In genomic region chr19:32498641-32499200, GRCh38 we compare ENCODE assay signal across 19 cellular contexts.
DNase-seq lines count a peak whose midpoint lies in the region; ATAC-seq lines count a peak whose summit lies in the region.
"Had no signal": no experiment of that assay in that cellular context is flagged by ENCODE, and none has a peak within 500 bp of the region (broad histone marks: within the 10 kb centered on the region; RNA-seq: fewer than 3 reads in every experiment).

No MANE protein-coding gene starts in this region.

- H3K36me3 Mint-ChIP-seq in CD8-positive, alpha-beta memory T cell: no peaks in the 10 kb centered on the region
- H3K36me3 Mint-ChIP-seq in T-helper 17 cell (ENCODE audit: low read depth): peaks cover 3% of the 10 kb centered on the region
- peaks cover 0 to 4% (median 0%) of the 10 kb centered on the region in 5 donors for H3K36me3 Mint-ChIP-seq in naive thymus-derived CD4-positive, alpha-beta T cell
- H3K36me3 Mint-ChIP-seq: activated naive CD8-positive, alpha-beta T cell treated with anti-CD3 and anti-CD28 coated beads, Interleukin-2, amount 10 ng/mL, durations not matched to agents 7 days and 5 days; brain had no signal

- ATAC-seq in T-helper 17 cell: no peak
- peak; percentile 76 for ATAC-seq in naive thymus-derived CD4-positive, alpha-beta T cell
- ATAC-seq: gastrocnemius medialis, K562, left lobe of liver, right cardiac atrium had no signal

- peak overlapping the region in 4 of 7 donors; percentile 9 to 83 (median 40) for H3K4me3 Mint-ChIP-seq in CD8-positive, alpha-beta memory T cell
- H3K4me3 Mint-ChIP-seq in T-helper 17 cell: no peak overlapping the region
- peak overlapping the region in 1 of 10 donors; percentile 40 for H3K4me3 Mint-ChIP-seq in naive thymus-derived CD4-positive, alpha-beta T cell
- H3K4me3 Mint-ChIP-seq: activated naive CD8-positive, alpha-beta T cell treated with anti-CD3 and anti-CD28 coated beads, Interleukin-2, amount 10 ng/mL, durations not matched to agents 7 days and 5 days; brain had no signal

- CTCF ChIA-PET in CD8-positive, alpha-beta memory T cell (lab: Charles Lee): interaction anchor here (0.6 to 1.3 kb wide), 2 partner anchors 71 to 98 kb away, joined by 3 read pairs; no protein-coding TSS in a partner anchor
- CTCF ChIA-PET in naive thymus-derived CD4-positive, alpha-beta T cell (lab: Charles Lee): no interaction called here

- H3K36me3 ChIP-seq in CD8-positive, alpha-beta memory T cell (ENCODE audit: insufficient read depth, low read length): no peaks in the 10 kb centered on the region
- no peaks in the 10 kb centered on the region for H3K36me3 ChIP-seq in naive thymus-derived CD4-positive, alpha-beta T cell (ENCODE audit: control insufficient read depth in 2 of 3, insufficient read depth in 3 of 3, low read length in 3 of 3)
- H3K36me3 ChIP-seq: gastrocnemius medialis, HAP-1 had no signal

- POLR2A ChIA-PET in CD8-positive, alpha-beta memory T cell (lab: Charles Lee): no interaction called here
- POLR2A ChIA-PET in naive thymus-derived CD4-positive, alpha-beta T cell (lab: Charles Lee): no interaction called here

- peaks cover 16 to 18% (median 17%) of the 10 kb centered on the region in 3 donors for H3K4me1 Mint-ChIP-seq in CD8-positive, alpha-beta memory T cell
- peaks cover 6% of the 10 kb centered on the region for H3K4me1 Mint-ChIP-seq in T-helper 17 cell
- H3K4me1 Mint-ChIP-seq in naive thymus-derived CD4-positive, alpha-beta T cell: peaks cover 0 to 8% (median 0%) of the 10 kb centered on the region in 7 donors
- H3K4me1 Mint-ChIP-seq: brain had no signal

- H3K27me3 Mint-ChIP-seq in CD8-positive, alpha-beta memory T cell: peaks cover 0 to 5% of the 10 kb centered on the region in 2 donors
- peaks cover 27% of the 10 kb centered on the region for H3K27me3 Mint-ChIP-seq in T-helper 17 cell
- H3K27me3 Mint-ChIP-seq in naive thymus-derived CD4-positive, alpha-beta T cell: peaks cover 0 to 6% (median 0%) of the 10 kb centered on the region in 5 donors

- no peak overlapping the region for H3K4me3 ChIP-seq in CD8-positive, alpha-beta memory T cell (ENCODE audit: low read length)
- no peak overlapping the region for H3K4me3 ChIP-seq in naive thymus-derived CD4-positive, alpha-beta T cell (ENCODE audit: low read length)
- H3K4me3 ChIP-seq: gastrocnemius medialis, HAP-1, K562 had no signal

- DNase-seq in CD8-positive, alpha-beta memory T cell: peak in 3 of 5 donors; percentile 2 to 46 (median 12)
- DNase-seq in HT1080 (ENCODE audit: low read depth) (peak; percentile 68), T-helper 17 cell (no peak), NCI-H2029 treated with DMSO at 0.1 percent for 48 hours (lab: John Stamatoyannopoulos, UW) (no peak), posterior vena cava (ENCODE audit: low spot score) (no peak), cortex of kidney (lab: John Stamatoyannopoulos, UW) (no peak), HUDEP-2 (lab: John Stamatoyannopoulos, UW; ENCODE audit: unreplicated experiment in 76 of 76) (no peak)
- DNase-seq in naive thymus-derived CD4-positive, alpha-beta T cell: no peak
- DNase-seq: activated naive CD8-positive, alpha-beta T cell treated with anti-CD3 and anti-CD28 coated beads, Interleukin-2, amount 10 ng/mL, durations not matched to agents 7 days and 5 days; dermis blood vessel endothelial cell; gastrocnemius medialis; NCI-H1092; occipital lobe; right cardiac atrium; Right ventricle myocardium superior had no signal

- intact Hi-C loops in naive thymus-derived CD4-positive, alpha-beta T cell (cut with micrococcal nuclease): no loop called here
- intact Hi-C loops in posterior vena cava (cut with DNase I): no loop called here

- H3K27me3 ChIP-seq in CD8-positive, alpha-beta memory T cell (ENCODE audit: insufficient read depth, low read length, poor library complexity, severe bottlenecking): no peaks in the 10 kb centered on the region
- H3K27me3 ChIP-seq in naive thymus-derived CD4-positive, alpha-beta T cell (ENCODE audit: control insufficient read depth in 2 of 2, insufficient read depth in 2 of 2, low read length in 2 of 2): no peaks in the 10 kb centered on the region
- H3K27me3 ChIP-seq: gastrocnemius medialis had no signal

- no peaks in the 10 kb centered on the region for H3K9me3 Mint-ChIP-seq in CD8-positive, alpha-beta memory T cell
- H3K9me3 Mint-ChIP-seq in naive thymus-derived CD4-positive, alpha-beta T cell: peaks cover 0 to 3% (median 0%) of the 10 kb centered on the region in 11 donors
- H3K9me3 Mint-ChIP-seq: activated naive CD8-positive, alpha-beta T cell treated with anti-CD3 and anti-CD28 coated beads, Interleukin-2, amount 10 ng/mL, durations not matched to agents 7 days and 5 days; brain had no signal

- no peak overlapping the region for H3K27ac ChIP-seq in CD8-positive, alpha-beta memory T cell (ENCODE audit: low read depth, low read length)
- H3K27ac ChIP-seq in naive thymus-derived CD4-positive, alpha-beta T cell (ENCODE audit: low read depth, low read length): no peak overlapping the region
- H3K27ac ChIP-seq: gastrocnemius medialis had no signal

- no peaks in the 10 kb centered on the region for H3K9me3 ChIP-seq in CD8-positive, alpha-beta memory T cell (ENCODE audit: low read length)
- H3K9me3 ChIP-seq in T-helper 17 cell (ENCODE audit: control insufficient read depth, low read length, poor library complexity, severe bottlenecking): no peaks in the 10 kb centered on the region
- H3K9me3 ChIP-seq in naive thymus-derived CD4-positive, alpha-beta T cell (ENCODE audit: control insufficient read depth in 2 of 3, low read length in 3 of 3): no peaks in the 10 kb centered on the region
- H3K9me3 ChIP-seq: gastrocnemius medialis, HAP-1 had no signal

- H3K4me1 ChIP-seq in CD8-positive, alpha-beta memory T cell (ENCODE audit: insufficient read depth, low read length): no peaks in the 10 kb centered on the region
- H3K4me1 ChIP-seq in naive thymus-derived CD4-positive, alpha-beta T cell (ENCODE audit: control insufficient read depth in 2 of 2, insufficient read depth in 2 of 2, low read length in 2 of 2): peaks cover 0 to 9% of the 10 kb centered on the region in 2 donors
- H3K4me1 ChIP-seq: gastrocnemius medialis, HAP-1 had no signal

- peak overlapping the region in 4 of 8 donors; percentile 13 to 65 (median 30) for H3K27ac Mint-ChIP-seq in CD8-positive, alpha-beta memory T cell
- H3K27ac Mint-ChIP-seq in T-helper 17 cell: peak overlapping the region; percentile 32
- peak overlapping the region in 1 of 9 donors; percentile 14 for H3K27ac Mint-ChIP-seq in naive thymus-derived CD4-positive, alpha-beta T cell
- H3K27ac Mint-ChIP-seq: activated naive CD8-positive, alpha-beta T cell treated with anti-CD3 and anti-CD28 coated beads, Interleukin-2, amount 10 ng/mL, durations not matched to agents 7 days and 5 days had no signal

Comparison
In these comparisons a context has a peak if more than half of its experiments do, and no peak if none do; other contexts are left out.
1. DNase-seq: peak in CD8-positive, alpha-beta memory T cell (3 of 5) and HT1080 (single experiment); none in T-helper 17 cell (0 of 3), naive thymus-derived CD4-positive, alpha-beta T cell (0 of 9), NCI-H2029 treated with DMSO at 0.1 percent for 48 hours (single experiment), posterior vena cava (single experiment), cortex of kidney (single experiment) and HUDEP-2 (0 of 76).